18 cellular contexts compared by ENCODE assay signal in the genomic region with DNA sequence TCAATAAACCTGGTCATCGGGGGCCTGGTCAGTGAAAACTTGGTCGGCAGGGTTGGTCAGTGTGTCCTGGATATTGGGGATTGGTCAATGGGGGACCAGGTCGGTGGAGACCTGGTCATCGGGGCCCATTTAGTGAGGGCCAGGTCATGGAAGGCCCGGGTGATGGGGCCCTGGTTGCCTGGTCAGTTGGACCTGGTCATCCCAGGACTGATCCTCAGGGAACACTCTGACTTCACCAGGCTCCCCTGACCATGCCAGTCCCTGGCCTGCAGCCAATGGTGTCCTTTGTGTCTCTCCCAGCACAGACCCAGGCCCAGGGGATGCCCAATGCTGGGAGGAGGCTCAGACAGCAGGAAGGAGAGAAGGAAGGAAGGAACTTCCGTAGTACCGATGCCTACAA. TPM values are rescaled to one million over a fixed set of nuclear protein-coding genes. Genes with fewer than 3 reads are reported as not detected.
DNase-seq lines count a peak whose midpoint lies in the region; ATAC-seq and TF ChIP-seq lines count a peak whose summit lies in the region.
"Had no signal": no experiment of that assay in that cellular context is flagged by ENCODE, and none has a peak within 500 bp of the region (broad histone marks: within the 10 kb centered on the region; RNA-seq: fewer than 3 reads in every experiment).

No MANE protein-coding gene starts in this region.

- no peaks in the 10 kb centered on the region for H3F3A ChIP-seq in SK-N-SH (replicated peaks; ENCODE audit: insufficient read depth)

- CTCF ChIA-PET in SK-N-SH (lab: Yijun Ruan, JAX), result no interaction called here

- no peak overlapping the region for H3K4me2 ChIP-seq in SK-N-SH
- H3K4me2 ChIP-seq: BLaER1, GM23338 had no signal

- H3K9me2 ChIP-seq in SK-N-SH, result no peaks in the 10 kb centered on the region

- H4K20me1 ChIP-seq in SK-N-SH (ENCODE audit: insufficient read depth), result no peaks in the 10 kb centered on the region
- H4K20me1 ChIP-seq: BLaER1 had no signal

- no peak for TF ChIP-seq POLR2A in stomach (IDR thresholded peaks at IDR 0.05)

- TF ChIP-seq EP300 in SK-N-SH (IDR thresholded peaks at IDR 0.05; ENCODE audit: borderline replicate concordance in 1 of 2, low read depth in 1 of 2, low read length in 1 of 2) (no peak), stomach (IDR thresholded peaks at IDR 0.05) (no peak)

- POLR2A ChIA-PET in SK-N-SH (lab: Yijun Ruan, JAX), result no interaction called here

- H2AFZ ChIP-seq in SK-N-SH (ENCODE audit: low read depth), result no peak overlapping the region
- H2AFZ ChIP-seq: GM23338 had no signal

- DNase-seq in SK-N-SH, result peak; percentile 9
- DNase-seq in RWPE2 (ENCODE audit: low spot score), result peak; percentile 41
- DNase-seq in mesenteric fat pad (ENCODE audit: low spot score), result peak; percentile 83
- peak; percentile 15 for DNase-seq in stomach
- no peak for DNase-seq in stimulated activated naive CD4-positive, alpha-beta T cell treated with Interleukin-2 at 50 U/mL for 16 hours (lab: John Stamatoyannopoulos, UW)
- DNase-seq in Right ventricle myocardium superior, result no peak
- no peak for DNase-seq in right cardiac atrium
- DNase-seq: AML-193; Caco-2; CD8-positive, alpha-beta memory T cell; DMS53; GF-D8; H7 had no signal

- H3K27me3 ChIP-seq in SK-N-SH (ENCODE audit: insufficient read depth) (no peaks in the 10 kb centered on the region; the same call in 1 of the 2 replicates), RWPE2 (ENCODE audit: insufficient read depth, poor library complexity, severe bottlenecking) (no peaks in the 10 kb centered on the region), stomach (no peaks in the 10 kb centered on the region), right cardiac atrium (ENCODE audit: control insufficient read depth, insufficient read depth) (no peaks in the 10 kb centered on the region)
- H3K27me3 ChIP-seq: BLaER1 had no signal

- H3K4me1 ChIP-seq in SK-N-SH (ENCODE audit: control insufficient read depth in 1 of 2, insufficient read depth in 2 of 2, low read depth in 1 of 2, low read length in 1 of 2), result no peaks in the 10 kb centered on the region
- H3K4me1 ChIP-seq in RWPE2 (ENCODE audit: insufficient read depth, poor library complexity, severe bottlenecking), result no peaks in the 10 kb centered on the region
- H3K4me1 ChIP-seq in stomach, result no peaks in the 10 kb centered on the region
- H3K4me1 ChIP-seq in right cardiac atrium (ENCODE audit: control insufficient read depth, insufficient read depth, low read length), result no peaks in the 10 kb centered on the region
- H3K4me1 ChIP-seq: Caco-2 had no signal

- WGBS in SK-N-SH (ENCODE audit: low lambda C conversion rate), result 68% methylated on average over 6 of the region's 7 CpGs
- WGBS in stomach, 5 donors, result 83 to 90% (median 85%) methylated on average over 5 to 7 of the region's 7 CpGs
- WGBS in right cardiac atrium, result 81% methylated on average over 7 of the region's 7 CpGs

- no peak overlapping the region for H3K9ac ChIP-seq in SK-N-SH
- H3K9ac ChIP-seq: BLaER1 had no signal

- H3K27ac ChIP-seq in SK-N-SH (ENCODE audit: low read depth in 2 of 2, low read length in 1 of 2) (no peak overlapping the region), RWPE2 (ENCODE audit: poor library complexity, severe bottlenecking) (no peak overlapping the region), stomach (no peak overlapping the region), right cardiac atrium (ENCODE audit: low read length) (no peak overlapping the region)
- H3K27ac ChIP-seq: 22Rv1, BLaER1 had no signal

- no peaks in the 10 kb centered on the region for H3K79me2 ChIP-seq in SK-N-SH (ENCODE audit: insufficient read depth)

- no peak overlapping the region for H3K4me3 ChIP-seq in SK-N-SH (ENCODE audit: low read depth in 2 of 2, low read length in 1 of 2)
- no peak overlapping the region for H3K4me3 ChIP-seq in RWPE2 (ENCODE audit: severe bottlenecking)
- H3K4me3 ChIP-seq in stomach, result no peak overlapping the region
- H3K4me3 ChIP-seq in right cardiac atrium (ENCODE audit: low read length), result no peak overlapping the region
- H3K4me3 ChIP-seq: BLaER1, GM23338 had no signal

- H3K36me3 ChIP-seq in SK-N-SH (replicated peaks in 1 of 2; ENCODE audit: control insufficient read depth in 1 of 2, insufficient read depth in 2 of 2, low read length in 1 of 2), result no peaks in the 10 kb centered on the region
- no peaks in the 10 kb centered on the region for H3K36me3 ChIP-seq in RWPE2 (ENCODE audit: low read depth)
- no peaks in the 10 kb centered on the region for H3K36me3 ChIP-seq in stomach
- H3K36me3 ChIP-seq: BLaER1 had no signal

- no peak for TF ChIP-seq RAD21 in SK-N-SH (IDR thresholded peaks at IDR 0.05; ENCODE audit: low read length)

- TF ChIP-seq CTCF in SK-N-SH (IDR thresholded peaks at IDR 0.05), result no peak
- TF ChIP-seq CTCF in RWPE2 (IDR thresholded peaks at IDR 0.05; ENCODE audit: poor library complexity, severe bottlenecking), result no peak
- TF ChIP-seq CTCF in stomach (IDR thresholded peaks at IDR 0.05), result no peak

- intact Hi-C loops in stomach (cut with DNase I; ENCODE audit: low total_unique reads) (no loop called here), Right ventricle myocardium superior (cut with DNase I) (no loop called here), right cardiac atrium (cut with DNase I) (no loop called here)

- no peak for ATAC-seq in SK-N-SH treated with all-trans-retinoic acid at 6 μM for 48 hours
- ATAC-seq in RWPE2 (ENCODE audit: low read depth), result no peak
- no peak for ATAC-seq in Right ventricle myocardium superior (ENCODE audit: poor library complexity)
- no peak for ATAC-seq in right cardiac atrium
- ATAC-seq: GM23338, HepG2 had no signal

- H3K9me3 ChIP-seq in SK-N-SH (no peaks in the 10 kb centered on the region), RWPE2 (ENCODE audit: severe bottlenecking) (no peaks in the 10 kb centered on the region), stomach (no peaks in the 10 kb centered on the region), right cardiac atrium (ENCODE audit: control insufficient read depth, low read length) (no peaks in the 10 kb centered on the region)
- H3K9me3 ChIP-seq: BLaER1, Caco-2 had no signal

TF ChIP-seq in SK-N-SH, 30 proteins besides CTCF, POLR2A, EP300 and RAD21 (continues in another document):
- TF ChIP-seq IRF3 (IDR thresholded peaks at IDR 0.05; ENCODE audit: low read depth, low read length) (no peak), TEAD4 (IDR thresholded peaks at IDR 0.05; ENCODE audit: borderline replicate concordance, insufficient read depth) (no peak), RXRA (IDR thresholded peaks at IDR 0.05; ENCODE audit: borderline replicate concordance, low read depth) (no peak), FOSL2 (IDR thresholded peaks at IDR 0.05; ENCODE audit: borderline replicate concordance, low read depth) (no peak), NRF1 (IDR thresholded peaks at IDR 0.05; ENCODE audit: low read depth, low read length) (no peak)
- TF ChIP-seq, protein P1, sequence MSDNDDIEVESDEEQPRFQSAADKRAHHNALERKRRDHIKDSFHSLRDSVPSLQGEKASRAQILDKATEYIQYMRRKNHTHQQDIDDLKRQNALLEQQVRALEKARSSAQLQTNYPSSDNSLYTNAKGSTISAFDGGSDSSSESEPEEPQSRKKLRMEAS (IDR thresholded peaks at IDR 0.05; ENCODE audit: low read depth), result no peak

TF ChIP-seq in SK-N-SH treated with all-trans-retinoic acid at 6 μM for 48 hours, 23 proteins besides CTCF, POLR2A, EP300 and RAD21 (continues in another document):
- TF ChIP-seq, protein P2, sequence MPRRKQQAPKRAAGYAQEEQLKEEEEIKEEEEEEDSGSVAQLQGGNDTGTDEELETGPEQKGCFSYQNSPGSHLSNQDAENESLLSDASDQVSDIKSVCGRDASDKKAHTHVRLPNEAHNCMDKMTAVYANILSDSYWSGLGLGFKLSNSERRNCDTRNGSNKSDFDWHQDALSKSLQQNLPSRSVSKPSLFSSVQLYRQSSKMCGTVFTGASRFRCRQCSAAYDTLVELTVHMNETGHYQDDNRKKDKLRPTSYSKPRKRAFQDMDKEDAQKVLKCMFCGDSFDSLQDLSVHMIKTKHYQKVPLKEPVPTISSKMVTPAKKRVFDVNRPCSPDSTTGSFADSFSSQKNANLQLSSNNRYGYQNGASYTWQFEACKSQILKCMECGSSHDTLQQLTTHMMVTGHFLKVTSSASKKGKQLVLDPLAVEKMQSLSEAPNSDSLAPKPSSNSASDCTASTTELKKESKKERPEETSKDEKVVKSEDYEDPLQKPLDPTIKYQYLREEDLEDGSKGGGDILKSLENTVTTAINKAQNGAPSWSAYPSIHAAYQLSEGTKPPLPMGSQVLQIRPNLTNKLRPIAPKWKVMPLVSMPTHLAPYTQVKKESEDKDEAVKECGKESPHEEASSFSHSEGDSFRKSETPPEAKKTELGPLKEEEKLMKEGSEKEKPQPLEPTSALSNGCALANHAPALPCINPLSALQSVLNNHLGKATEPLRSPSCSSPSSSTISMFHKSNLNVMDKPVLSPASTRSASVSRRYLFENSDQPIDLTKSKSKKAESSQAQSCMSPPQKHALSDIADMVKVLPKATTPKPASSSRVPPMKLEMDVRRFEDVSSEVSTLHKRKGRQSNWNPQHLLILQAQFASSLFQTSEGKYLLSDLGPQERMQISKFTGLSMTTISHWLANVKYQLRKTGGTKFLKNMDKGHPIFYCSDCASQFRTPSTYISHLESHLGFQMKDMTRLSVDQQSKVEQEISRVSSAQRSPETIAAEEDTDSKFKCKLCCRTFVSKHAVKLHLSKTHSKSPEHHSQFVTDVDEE (CRISPR knock-in tag; IDR thresholded peaks at IDR 0.05), result no peak
- TF ChIP-seq POU6F1 (CRISPR knock-in tag; IDR thresholded peaks at IDR 0.05; ENCODE audit: borderline replicate concordance, low read depth), result no peak

RNA-seq across cellular contexts. Expression of gene TPM4, which starts 42.1 kb away (rescaled TPM):
- polyA plus RNA-seq in SK-N-SH (2012; rRNA removed), result 415 and 440 TPM in 2 replicates
- 478 and 600 TPM in 2 replicates for polyA plus RNA-seq in SK-N-SH (2012; cell fraction: cytosol; rRNA removed)
- 280 and 324 TPM in 2 replicates for polyA plus RNA-seq in SK-N-SH (2012; cell fraction: nucleus; rRNA removed)
- total RNA-seq in mesenteric fat pad, result 385 TPM
- 100 to 1,000 TPM; 167 to 609 (median 275) TPM for total RNA-seq in stomach
- 100 to 1,000 TPM; 185 to 475 (median 427) TPM for polyA plus RNA-seq in stomach
- 74.7 TPM for total RNA-seq in Right ventricle myocardium superior
- total RNA-seq in right cardiac atrium, result 100 to 1,000 TPM in 3 of 4 donors, 10 to 100 TPM in 1; 87.7 to 226 (median 130) TPM
- polyA plus RNA-seq in right cardiac atrium, result 137 TPM

Comparison
In these comparisons a context has a peak if more than half of its experiments do, and no peak if none do; other contexts are left out.
1. DNase-seq: peak in SK-N-SH (single experiment), RWPE2 (single experiment), mesenteric fat pad (single experiment) and stomach (single experiment); none in stimulated activated naive CD4-positive, alpha-beta T cell treated with Interleukin-2 at 50 U/mL for 16 hours (single experiment), Right ventricle myocardium superior (single experiment) and right cardiac atrium (0 of 3).